8 cellular contexts compared by ENCODE assay signal in genomic region chr21:37267269-37268185, GRCh38. TPM values are rescaled to one million over a fixed set of nuclear protein-coding genes. Genes with fewer than 3 reads are reported as not detected.
DNase-seq lines count a peak whose midpoint lies in the region; ATAC-seq and TF ChIP-seq lines count a peak whose summit lies in the region.

Gene VPS26C (minus strand): TSS chr21:37267334. CDS start chr21:37267294, 40 bp downstream.

- H3K27ac ChIP-seq in ascending aorta (peak within 1 kb of the TSS; percentile 97 to 98), right cardiac atrium (ENCODE audit: low read length) (peak within 1 kb of the TSS; percentile 95), uterus (peak within 1 kb of the TSS; percentile 93 to 99)

- peak within 1 kb of the TSS; percentile 97 for H3K4me3 Mint-ChIP-seq in T-helper 2 cell treated with Interferon-gamma antibody and Interleukin-4, amounts not matched to agents 5 μg/mL and 100 μg/mL, for 36 hours

- H3K27me3 Mint-ChIP-seq in T-helper 2 cell treated with Interferon-gamma antibody and Interleukin-4, amounts not matched to agents 5 μg/mL and 100 μg/mL, for 36 hours (ENCODE audit: low read depth) = no peaks in the 10 kb centered on the region

- H3K9me3 Mint-ChIP-seq in T-helper 2 cell treated with Interferon-gamma antibody and Interleukin-4, amounts not matched to agents 5 μg/mL and 100 μg/mL, for 36 hours = no peaks in the 10 kb centered on the region

- TF ChIP-seq CTCF in ascending aorta (IDR thresholded peaks at IDR 0.05) (no peak), uterus (IDR thresholded peaks at IDR 0.05) (peak in 1 of 4 experiments; percentile 12)

- H3K36me3 Mint-ChIP-seq in T-helper 2 cell treated with Interferon-gamma antibody and Interleukin-4, amounts not matched to agents 5 μg/mL and 100 μg/mL, for 36 hours (ENCODE audit: low read depth) = peaks cover 25% of the 10 kb centered on the region

- H3K4me3 ChIP-seq in ascending aorta (peak within 1 kb of the TSS; percentile 81 to 93), right cardiac atrium (ENCODE audit: low read length) (peak within 1 kb of the TSS; percentile 81), uterus (peak within 1 kb of the TSS; percentile 63 to 92)

- H3K36me3 ChIP-seq in ascending aorta (no peaks in the 10 kb centered on the region), uterus (no peaks in the 10 kb centered on the region)

- peak within 1 kb of the TSS; percentile 98 for H3K27ac Mint-ChIP-seq in T-helper 2 cell treated with Interferon-gamma antibody and Interleukin-4, amounts not matched to agents 5 μg/mL and 100 μg/mL, for 36 hours

- intact Hi-C loops in ascending aorta (cut with DNase I) (loop anchor here (1.0 to 5.0 kb wide), 8 partner anchors 46 to 1190 kb away; partner anchors contain the start of genes DYRK1A, PIGP and TTC3), right cardiac atrium (cut with DNase I) (loop anchor here in 3 of 4 donors (5.0 to 10.0 kb wide), 3 partner anchors 97 to 287 kb away; partner anchors contain the start of gene DYRK1A (in 3 of the 3)), uterus (cut with DNase I; ENCODE audit: low total_unique reads) (no loop called here)

- WGBS in right cardiac atrium = under 1% methylated on average over 86 of the region's 86 CpGs

- peak in 1 of 2 donors; percentile 79 for TF ChIP-seq POLR2A in uterus (IDR thresholded peaks at IDR 0.05)

- no peaks in the 10 kb centered on the region for H3K27me3 ChIP-seq in ascending aorta
- H3K27me3 ChIP-seq in right cardiac atrium (ENCODE audit: control insufficient read depth, insufficient read depth) = no peaks in the 10 kb centered on the region
- H3K27me3 ChIP-seq in uterus = no peaks in the 10 kb centered on the region

- peak; percentile 91 for ATAC-seq in GM18502 (IDR thresholded peaks at IDR 0.05; ENCODE audit: poor library complexity, unreplicated experiment)
- ATAC-seq in HG02970 (IDR thresholded peaks at IDR 0.05; ENCODE audit: low FRiP score, unreplicated experiment) = peak; percentile 94
- peak; percentile 97 to 98 for ATAC-seq in right cardiac atrium

- peak; percentile 98 for DNase-seq in NCI-H1930 (lab: John Stamatoyannopoulos, UW)
- DNase-seq in T-helper 2 cell treated with Interferon-gamma antibody and Interleukin-4, amounts not matched to agents 5 μg/mL and 100 μg/mL, for 36 hours (ENCODE audit: low spot score) = peak; percentile 99
- DNase-seq in ascending aorta (ENCODE audit: low spot score in 2 of 2) = peak; percentile 94 to 99
- DNase-seq in right cardiac atrium = peak; percentile 99
- DNase-seq in pulmonary artery endothelial cell (ENCODE audit: low read depth, low spot score) = peak; percentile 98
- peak; percentile 98 to 99 for DNase-seq in uterus

- H3K4me1 Mint-ChIP-seq in T-helper 2 cell treated with Interferon-gamma antibody and Interleukin-4, amounts not matched to agents 5 μg/mL and 100 μg/mL, for 36 hours (ENCODE audit: low read depth) = peaks cover 33% of the 10 kb centered on the region

- no peaks in the 10 kb centered on the region for H3K9me3 ChIP-seq in ascending aorta
- H3K9me3 ChIP-seq in right cardiac atrium (ENCODE audit: control insufficient read depth, low read length) = no peaks in the 10 kb centered on the region
- no peaks in the 10 kb centered on the region for H3K9me3 ChIP-seq in uterus

- peaks cover 0 to 18% of the 10 kb centered on the region in 2 donors for H3K4me1 ChIP-seq in ascending aorta
- peaks cover 2% of the 10 kb centered on the region for H3K4me1 ChIP-seq in right cardiac atrium (ENCODE audit: control insufficient read depth, insufficient read depth, low read length)
- H3K4me1 ChIP-seq in uterus = no peaks in the 10 kb centered on the region

RNA-seq across cellular contexts. Expression of gene VPS26C, which starts in this region (rescaled TPM):
- total RNA-seq in ascending aorta = 137 TPM
- total RNA-seq in right cardiac atrium = 10 to 100 TPM; 36.7 to 40.7 (median 39.5) TPM
- 19.4 TPM for polyA plus RNA-seq in right cardiac atrium
- total RNA-seq in pulmonary artery endothelial cell = 62.4 and 71.0 TPM in 2 replicates
- 100 to 1,000 TPM in 1 of 4 donors, 10 to 100 TPM in 3; 44.8 to 179 (median 56.0) TPM for total RNA-seq in uterus

Comparison
In these comparisons a context has a peak if more than half of its experiments do, and no peak if none do; other contexts are left out.
1. Peak in every context shown above with its lines: DNase-seq, ATAC-seq, H3K4me3 ChIP-seq and H3K27ac ChIP-seq.